Comparison of ENCODE assay signal across 28 cellular contexts in genomic region chr2:70039366-70039765, GRCh38.
"Had no signal": no experiment of that assay in that cellular context is flagged by ENCODE, and none has a peak within 500 bp of the region (broad histone marks: within the 10 kb centered on the region; RNA-seq: fewer than 3 reads in every experiment).

No MANE protein-coding gene starts in this region.

- H3K4me2 ChIP-seq: KMS-11 had no signal

- H3K27ac ChIP-seq: ascending aorta, body of pancreas, KMS-11, SJSA1 had no signal

- H3K9ac ChIP-seq: KMS-11 had no signal

- H3K9me3 ChIP-seq: ascending aorta, body of pancreas, SJSA1 had no signal

- H3K4me3 ChIP-seq: ascending aorta, body of pancreas, SJSA1 had no signal

- H3K9me3 Mint-ChIP-seq: activated B cell treated with CpG ODN at 0.5 μM for 24 hours; activated CD4-positive, alpha-beta memory T cell treated with anti-CD3 and anti-CD28 coated beads for 36 hours; activated naive CD4-positive, alpha-beta T cell treated with anti-CD3 and anti-CD28 coated beads, Interleukin-2, amount 50 U/mL, for 72 hours; activated naive CD8-positive, alpha-beta T cell treated with anti-CD3 and anti-CD28 coated beads, Interleukin-2, amount 50 U/mL, for 24 hours; activated T-cell treated with anti-CD3 and anti-CD28 coated beads, Interleukin-2, amount 50 U/mL, for 4 hours; T-helper 1 cell treated with Interleukin-12 subunit alpha and Interleukin-12 subunit beta and Interleukin-4 antibody, amounts not matched to agents 30 μg/mL and 1 μg/mL, for 36 hours had no signal

- H3K27me3 Mint-ChIP-seq: activated B cell treated with CpG ODN at 0.5 μM for 24 hours; activated CD4-positive, alpha-beta memory T cell treated with anti-CD3 and anti-CD28 coated beads for 36 hours; activated CD4-positive, alpha-beta T cell treated with anti-CD3 and anti-CD28 coated beads, Interleukin-2, amount 10 ng/mL, durations not matched to agents 7 days and 5 days; activated naive CD8-positive, alpha-beta T cell treated with anti-CD3 and anti-CD28 coated beads, Interleukin-2, amount 50 U/mL, for 24 hours had no signal

- H3K4me3 Mint-ChIP-seq: activated B cell treated with CpG ODN at 0.5 μM for 24 hours; activated CD4-positive, alpha-beta memory T cell treated with anti-CD3 and anti-CD28 coated beads for 36 hours; activated CD4-positive, alpha-beta T cell treated with anti-CD3 and anti-CD28 coated beads, Interleukin-2, amount 10 ng/mL, durations not matched to agents 7 days and 5 days; activated naive CD8-positive, alpha-beta T cell treated with anti-CD3 and anti-CD28 coated beads, Interleukin-2, amount 50 U/mL, for 24 hours; activated T-cell treated with anti-CD3 and anti-CD28 coated beads, Interleukin-2, amount 50 U/mL, for 4 hours; T-helper 1 cell treated with Interleukin-12 subunit alpha and Interleukin-12 subunit beta and Interleukin-4 antibody, amounts not matched to agents 30 μg/mL and 1 μg/mL, for 36 hours had no signal

- H3K27ac Mint-ChIP-seq: activated B cell treated with CpG ODN at 0.5 μM for 24 hours; activated CD4-positive, alpha-beta memory T cell treated with anti-CD3 and anti-CD28 coated beads for 36 hours; activated CD4-positive, alpha-beta T cell treated with anti-CD3 and anti-CD28 coated beads, Interleukin-2, amount 10 ng/mL, durations not matched to agents 7 days and 5 days had no signal

- DNase-seq: activated B cell treated with CpG ODN at 0.5 μM for 24 hours; activated CD4-positive, alpha-beta memory T cell treated with anti-CD3 and anti-CD28 coated beads for 36 hours; activated CD4-positive, alpha-beta T cell treated with anti-CD3 and anti-CD28 coated beads, Interleukin-2, amount 10 ng/mL, durations not matched to agents 7 days and 5 days; activated CD8-positive, alpha-beta memory T cell treated with anti-CD3 and anti-CD28 coated beads for 24 hours; activated effector memory CD4-positive, alpha-beta T cell treated with anti-CD3 and anti-CD28 coated beads, Interleukin-2, amount 50 U/mL, for 16 hours; activated naive CD4-positive, alpha-beta T cell treated with Interleukin-2 at 50 U/mL for 16 hours; activated naive CD8-positive, alpha-beta T cell treated with anti-CD3 and anti-CD28 coated beads, Interleukin-2, amount 50 U/mL, for 24 hours; activated T-cell treated with anti-CD3 and anti-CD28 coated beads, Interleukin-2, amount 50 U/mL, for 4 hours; amniotic stem cell; body of pancreas; central memory CD4-positive, alpha-beta T cell; NCI-H1092; NCI-H1417 treated with DMSO at 0.1 percent for 48 hours; NCI-H1694; NCI-H2029; NCI-H345; NCI-H510A; NCI-H526 treated with DMSO at 0.1 percent for 48 hours; SHP77; T-helper 9 cell had no signal

- ATAC-seq: activated naive CD4-positive, alpha-beta T cell treated with anti-CD3 and anti-CD28 coated beads, Interleukin-2, amount 50 U/mL, for 72 hours; activated naive CD8-positive, alpha-beta T cell treated with anti-CD3 and anti-CD28 coated beads, Interleukin-2, amount 50 U/mL, for 24 hours; activated T-cell treated with anti-CD3 and anti-CD28 coated beads, Interleukin-2, amount 50 U/mL, for 4 hours; body of pancreas; SK-N-SH treated with all-trans-retinoic acid at 6 μM for 48 hours had no signal

- FAIRE-seq: bronchial epithelial cell, RCC 7860 had no signal

- H3K36me3 ChIP-seq: ascending aorta, SJSA1 had no signal

- H3K27me3 ChIP-seq: ascending aorta, body of pancreas, SJSA1 had no signal
